ENCODE assay signal across 1 cellular context in genomic region chr6:28399370-28400121, GRCh38.
TF ChIP-seq lines count a peak whose summit lies in the region.

TSS of gene ZSCAN12 (minus strand) at chr6:28399747. CDS start at chr6:28398405, 1,342 bp downstream.

TF ChIP-seq in GM12878, 131 proteins besides CTCF, POLR2A, EP300 and RAD21 (continued from another document and continues in another):
- TF ChIP-seq, protein P1, sequence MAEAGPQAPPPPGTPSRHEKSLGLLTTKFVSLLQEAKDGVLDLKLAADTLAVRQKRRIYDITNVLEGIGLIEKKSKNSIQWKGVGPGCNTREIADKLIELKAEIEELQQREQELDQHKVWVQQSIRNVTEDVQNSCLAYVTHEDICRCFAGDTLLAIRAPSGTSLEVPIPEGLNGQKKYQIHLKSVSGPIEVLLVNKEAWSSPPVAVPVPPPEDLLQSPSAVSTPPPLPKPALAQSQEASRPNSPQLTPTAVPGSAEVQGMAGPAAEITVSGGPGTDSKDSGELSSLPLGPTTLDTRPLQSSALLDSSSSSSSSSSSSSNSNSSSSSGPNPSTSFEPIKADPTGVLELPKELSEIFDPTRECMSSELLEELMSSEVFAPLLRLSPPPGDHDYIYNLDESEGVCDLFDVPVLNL (IDR thresholded peaks at IDR 0.05; ENCODE audit: low read depth, low read length): no peak
- peak; percentile 77 for TF ChIP-seq ZNF24 (IDR thresholded peaks at IDR 0.05)
- TF ChIP-seq, protein P2, sequence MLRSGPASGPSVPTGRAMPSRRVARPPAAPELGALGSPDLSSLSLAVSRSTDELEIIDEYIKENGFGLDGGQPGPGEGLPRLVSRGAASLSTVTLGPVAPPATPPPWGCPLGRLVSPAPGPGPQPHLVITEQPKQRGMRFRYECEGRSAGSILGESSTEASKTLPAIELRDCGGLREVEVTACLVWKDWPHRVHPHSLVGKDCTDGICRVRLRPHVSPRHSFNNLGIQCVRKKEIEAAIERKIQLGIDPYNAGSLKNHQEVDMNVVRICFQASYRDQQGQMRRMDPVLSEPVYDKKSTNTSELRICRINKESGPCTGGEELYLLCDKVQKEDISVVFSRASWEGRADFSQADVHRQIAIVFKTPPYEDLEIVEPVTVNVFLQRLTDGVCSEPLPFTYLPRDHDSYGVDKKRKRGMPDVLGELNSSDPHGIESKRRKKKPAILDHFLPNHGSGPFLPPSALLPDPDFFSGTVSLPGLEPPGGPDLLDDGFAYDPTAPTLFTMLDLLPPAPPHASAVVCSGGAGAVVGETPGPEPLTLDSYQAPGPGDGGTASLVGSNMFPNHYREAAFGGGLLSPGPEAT (IDR thresholded peaks at IDR 0.05; ENCODE audit: low read depth): peak; percentile 71; the same call in 1 of the 2 replicates
- TF ChIP-seq FOS (IDR thresholded peaks at IDR 0.05; ENCODE audit: borderline replicate concordance, extremely low read depth, insufficient read length): no peak
- TF ChIP-seq KAT2A (conservative IDR thresholded peaks at IDR 0.05; ENCODE audit: control insufficient read depth, low read depth, low read length): no peak
- peak; percentile 7; the same call in 1 of the 2 replicates for TF ChIP-seq ZSCAN29 (IDR thresholded peaks at IDR 0.05)
- peak; percentile 82 for TF ChIP-seq MXI1 (IDR thresholded peaks at IDR 0.05; ENCODE audit: low read depth, low read length)
- TF ChIP-seq, protein P3, sequence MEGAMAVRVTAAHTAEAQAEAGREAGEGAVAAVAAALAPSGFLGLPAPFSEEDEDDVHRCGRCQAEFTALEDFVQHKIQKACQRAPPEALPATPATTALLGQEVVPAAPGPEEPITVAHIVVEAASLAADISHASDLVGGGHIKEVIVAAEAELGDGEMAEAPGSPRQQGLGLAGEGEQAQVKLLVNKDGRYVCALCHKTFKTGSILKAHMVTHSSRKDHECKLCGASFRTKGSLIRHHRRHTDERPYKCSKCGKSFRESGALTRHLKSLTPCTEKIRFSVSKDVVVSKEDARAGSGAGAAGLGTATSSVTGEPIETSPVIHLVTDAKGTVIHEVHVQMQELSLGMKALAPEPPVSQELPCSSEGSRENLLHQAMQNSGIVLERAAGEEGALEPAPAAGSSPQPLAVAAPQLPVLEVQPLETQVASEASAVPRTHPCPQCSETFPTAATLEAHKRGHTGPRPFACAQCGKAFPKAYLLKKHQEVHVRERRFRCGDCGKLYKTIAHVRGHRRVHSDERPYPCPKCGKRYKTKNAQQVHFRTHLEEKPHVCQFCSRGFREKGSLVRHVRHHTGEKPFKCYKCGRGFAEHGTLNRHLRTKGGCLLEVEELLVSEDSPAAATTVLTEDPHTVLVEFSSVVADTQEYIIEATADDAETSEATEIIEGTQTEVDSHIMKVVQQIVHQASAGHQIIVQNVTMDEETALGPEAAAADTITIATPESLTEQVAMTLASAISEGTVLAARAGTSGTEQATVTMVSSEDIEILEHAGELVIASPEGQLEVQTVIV (IDR thresholded peaks at IDR 0.05; ENCODE audit: borderline replicate concordance, partially characterized antibody): peak; percentile 14
- TF ChIP-seq, protein P4, sequence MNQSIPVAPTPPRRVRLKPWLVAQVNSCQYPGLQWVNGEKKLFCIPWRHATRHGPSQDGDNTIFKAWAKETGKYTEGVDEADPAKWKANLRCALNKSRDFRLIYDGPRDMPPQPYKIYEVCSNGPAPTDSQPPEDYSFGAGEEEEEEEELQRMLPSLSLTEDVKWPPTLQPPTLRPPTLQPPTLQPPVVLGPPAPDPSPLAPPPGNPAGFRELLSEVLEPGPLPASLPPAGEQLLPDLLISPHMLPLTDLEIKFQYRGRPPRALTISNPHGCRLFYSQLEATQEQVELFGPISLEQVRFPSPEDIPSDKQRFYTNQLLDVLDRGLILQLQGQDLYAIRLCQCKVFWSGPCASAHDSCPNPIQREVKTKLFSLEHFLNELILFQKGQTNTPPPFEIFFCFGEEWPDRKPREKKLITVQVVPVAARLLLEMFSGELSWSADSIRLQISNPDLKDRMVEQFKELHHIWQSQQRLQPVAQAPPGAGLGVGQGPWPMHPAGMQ (IDR thresholded peaks at IDR 0.05; ENCODE audit: borderline replicate concordance): no peak
- TF ChIP-seq, protein P5, sequence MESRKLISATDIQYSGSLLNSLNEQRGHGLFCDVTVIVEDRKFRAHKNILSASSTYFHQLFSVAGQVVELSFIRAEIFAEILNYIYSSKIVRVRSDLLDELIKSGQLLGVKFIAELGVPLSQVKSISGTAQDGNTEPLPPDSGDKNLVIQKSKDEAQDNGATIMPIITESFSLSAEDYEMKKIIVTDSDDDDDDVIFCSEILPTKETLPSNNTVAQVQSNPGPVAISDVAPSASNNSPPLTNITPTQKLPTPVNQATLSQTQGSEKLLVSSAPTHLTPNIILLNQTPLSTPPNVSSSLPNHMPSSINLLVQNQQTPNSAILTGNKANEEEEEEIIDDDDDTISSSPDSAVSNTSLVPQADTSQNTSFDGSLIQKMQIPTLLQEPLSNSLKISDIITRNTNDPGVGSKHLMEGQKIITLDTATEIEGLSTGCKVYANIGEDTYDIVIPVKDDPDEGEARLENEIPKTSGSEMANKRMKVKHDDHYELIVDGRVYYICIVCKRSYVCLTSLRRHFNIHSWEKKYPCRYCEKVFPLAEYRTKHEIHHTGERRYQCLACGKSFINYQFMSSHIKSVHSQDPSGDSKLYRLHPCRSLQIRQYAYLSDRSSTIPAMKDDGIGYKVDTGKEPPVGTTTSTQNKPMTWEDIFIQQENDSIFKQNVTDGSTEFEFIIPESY (IDR thresholded peaks at IDR 0.05): no peak
- no peak for TF ChIP-seq NBN (IDR thresholded peaks at IDR 0.05)
- no peak for TF ChIP-seq CBX3 (IDR thresholded peaks at IDR 0.05; ENCODE audit: borderline replicate concordance, low read depth)
- TF ChIP-seq, protein P6, sequence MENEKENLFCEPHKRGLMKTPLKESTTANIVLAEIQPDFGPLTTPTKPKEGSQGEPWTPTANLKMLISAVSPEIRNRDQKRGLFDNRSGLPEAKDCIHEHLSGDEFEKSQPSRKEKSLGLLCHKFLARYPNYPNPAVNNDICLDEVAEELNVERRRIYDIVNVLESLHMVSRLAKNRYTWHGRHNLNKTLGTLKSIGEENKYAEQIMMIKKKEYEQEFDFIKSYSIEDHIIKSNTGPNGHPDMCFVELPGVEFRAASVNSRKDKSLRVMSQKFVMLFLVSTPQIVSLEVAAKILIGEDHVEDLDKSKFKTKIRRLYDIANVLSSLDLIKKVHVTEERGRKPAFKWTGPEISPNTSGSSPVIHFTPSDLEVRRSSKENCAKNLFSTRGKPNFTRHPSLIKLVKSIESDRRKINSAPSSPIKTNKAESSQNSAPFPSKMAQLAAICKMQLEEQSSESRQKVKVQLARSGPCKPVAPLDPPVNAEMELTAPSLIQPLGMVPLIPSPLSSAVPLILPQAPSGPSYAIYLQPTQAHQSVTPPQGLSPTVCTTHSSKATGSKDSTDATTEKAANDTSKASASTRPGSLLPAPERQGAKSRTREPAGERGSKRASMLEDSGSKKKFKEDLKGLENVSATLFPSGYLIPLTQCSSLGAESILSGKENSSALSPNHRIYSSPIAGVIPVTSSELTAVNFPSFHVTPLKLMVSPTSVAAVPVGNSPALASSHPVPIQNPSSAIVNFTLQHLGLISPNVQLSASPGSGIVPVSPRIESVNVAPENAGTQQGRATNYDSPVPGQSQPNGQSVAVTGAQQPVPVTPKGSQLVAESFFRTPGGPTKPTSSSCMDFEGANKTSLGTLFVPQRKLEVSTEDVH (IDR thresholded peaks at IDR 0.05; ENCODE audit: low read depth, partially characterized antibody): peak; percentile 63
- peak; percentile 32; the same call in 1 of the 2 replicates for TF ChIP-seq ZNF384 (IDR thresholded peaks at IDR 0.05; ENCODE audit: borderline replicate concordance, low read depth, low read length)
- peak; percentile 72 for TF ChIP-seq TARDBP (IDR thresholded peaks at IDR 0.05; ENCODE audit: borderline replicate concordance)
- TF ChIP-seq RBBP5 (conservative IDR thresholded peaks at IDR 0.05): 0 out of 2 replicates have a peak, but pooled peaks have one; percentile 29
- TF ChIP-seq TAF1 (IDR thresholded peaks at IDR 0.05; ENCODE audit: borderline replicate concordance, low read depth, low read length): peak; percentile 92
- TF ChIP-seq BMI1 (IDR thresholded peaks at IDR 0.05; ENCODE audit: borderline replicate concordance): no peak
- no peak for TF ChIP-seq PRDM15 (CRISPR knock-in tag; IDR thresholded peaks at IDR 0.05)
- 0 out of 2 replicates have a peak, but pooled peaks have one; percentile 55 for TF ChIP-seq RCOR1 (conservative IDR thresholded peaks at IDR 0.05; ENCODE audit: low read depth, low read length)
- TF ChIP-seq TCF12 (IDR thresholded peaks at IDR 0.05; ENCODE audit: low read depth, low read length): no peak
- TF ChIP-seq NFXL1 (IDR thresholded peaks at IDR 0.05; ENCODE audit: borderline replicate concordance): no peak
- TF ChIP-seq BCLAF1 (IDR thresholded peaks at IDR 0.05): no peak
- TF ChIP-seq EED (IDR thresholded peaks at IDR 0.05; ENCODE audit: low read depth): peak; percentile 63
- TF ChIP-seq ZBTB11 (CRISPR knock-in tag; IDR thresholded peaks at IDR 0.05): peak; percentile 89
